17 cellular contexts compared by ENCODE assay signal in genomic region chr2:144489315-144489920, GRCh38. TPM values are rescaled to one million over a fixed set of nuclear protein-coding genes. Genes with fewer than 3 reads are reported as not detected.
A peak's percentile ranks its signal among the peaks of the same experiment; 100 is the strongest.
DNase-seq lines count a peak whose midpoint lies in the region; ATAC-seq and TF ChIP-seq lines count a peak whose summit lies in the region.
"Had no signal": no experiment of that assay in that cellular context is flagged by ENCODE, and none has a peak within 500 bp of the region (broad histone marks: within the 10 kb centered on the region; RNA-seq: fewer than 3 reads in every experiment).

No MANE protein-coding gene starts in this region.

- H3K27ac ChIP-seq in transverse colon = peak overlapping the region in 1 of 4 donors; percentile 16

- intact Hi-C loops in transverse colon (cut with DNase I; ENCODE audit: low total_unique reads) = no loop called here

- TF ChIP-seq EP300 in transverse colon (IDR thresholded peaks at IDR 0.05; ENCODE audit: low read depth) = no peak

- H3K36me3 ChIP-seq in transverse colon = no peaks in the 10 kb centered on the region

- TF ChIP-seq CTCF in transverse colon (IDR thresholded peaks at IDR 0.05) = no peak

- TF ChIP-seq POLR2A in transverse colon (IDR thresholded peaks at IDR 0.05) = no peak

- no peaks in the 10 kb centered on the region for H3K9me3 ChIP-seq in transverse colon

- DNase-seq in NCI-H2227 treated with DMSO at 0.1 percent for 48 hours (lab: John Stamatoyannopoulos, UW) (peak; percentile 25), NCI-H2227 (lab: John Stamatoyannopoulos, UW; ENCODE audit: unreplicated experiment) (no peak), NCI-H69 (lab: John Stamatoyannopoulos, UW) (peak; percentile 12), kidney glomerular epithelial cell (lab: John Stamatoyannopoulos, UW) (peak; percentile 25), transverse colon (no peak), hippocampal formation (lab: John Stamatoyannopoulos, UW) (no peak)
- DNase-seq in activated CD4-positive, CD25-positive, alpha-beta regulatory T cell (lab: John Stamatoyannopoulos, UW) = no peak
- DNase-seq: activated gamma-delta T cell treated with Interleukin-2 at 50 U/mL for 16 hours, amygdala, endodermal cell, GDM1, H9, Karpas-422, NCI-H187 had no signal

- no peak for ATAC-seq in HG02678 (IDR thresholded peaks at IDR 0.05; ENCODE audit: unreplicated experiment)
- ATAC-seq: left lobe of liver; stimulated activated memory B cell treated with anti-CD40 and anti-IgM and Interleukin-4, amounts not matched to agents 10 μg/mL and 1 μg/mL and 100 μg/mL, for 72 hours had no signal

- in situ Hi-C loops in transverse colon (cut with MboI; ENCODE audit: low pct_ligation_motif_present in 1 of 4, low pct_unique_long_range_greater_than_20kb in 1 of 4, low sequenced_read_pairs in 3 of 4) = no loop called here

- no peaks in the 10 kb centered on the region for H3K27me3 ChIP-seq in transverse colon

- H3K4me1 ChIP-seq in transverse colon = peaks cover 0 to 13% (median 0%) of the 10 kb centered on the region in 4 donors

- H3K4me3 ChIP-seq in transverse colon = no peak overlapping the region

- 49 to 62% methylated on average over 9 to 10 of the region's 10 CpGs for WGBS in transverse colon (ENCODE audit: low coverage in 1 of 2), 2 donors

RNA-seq across cellular contexts. Expression of gene ZEB2, which starts 30.5 kb away (rescaled TPM):
- total RNA-seq in transverse colon = 10 to 100 TPM; 19.8 to 69.6 (median 42.9) TPM

Comparison
In these comparisons a context has a peak if more than half of its experiments do, and no peak if none do; other contexts are left out.
1. DNase-seq: peak in NCI-H2227 treated with DMSO at 0.1 percent for 48 hours (single experiment), NCI-H69 (single experiment) and kidney glomerular epithelial cell (single experiment); none in NCI-H2227 (single experiment), activated CD4-positive, CD25-positive, alpha-beta regulatory T cell (0 of 4), transverse colon (single experiment) and hippocampal formation (0 of 2).